In the genomic region with DNA sequence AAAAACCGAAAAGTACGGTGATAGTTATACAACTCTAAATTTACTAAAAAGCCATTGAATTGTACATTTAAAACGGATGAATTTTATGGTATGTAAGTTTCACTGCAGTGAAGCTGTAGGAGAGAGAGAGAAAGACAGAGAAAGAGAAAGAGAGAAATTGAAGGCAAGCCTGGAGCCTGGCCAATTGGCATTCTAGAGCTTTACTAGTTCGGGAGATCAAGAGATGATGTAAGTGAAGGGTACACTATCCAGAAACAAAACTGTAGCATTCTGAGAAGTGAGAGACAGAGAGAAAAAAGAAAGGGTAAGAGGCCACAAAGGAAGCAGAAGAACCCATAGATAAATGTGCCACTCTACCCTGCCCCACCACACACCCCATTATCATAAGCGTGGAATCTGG, we compare ENCODE assay signal across 25 cellular contexts.
"Had no signal": no experiment of that assay in that cellular context is flagged by ENCODE, and none has a peak within 500 bp of the region (broad histone marks: within the 10 kb centered on the region; RNA-seq: fewer than 3 reads in every experiment).

No MANE protein-coding gene starts in this region.

- ATAC-seq: esophagus mucosa; mucosa of descending colon; pancreas; stimulated activated effector memory CD8-positive, alpha-beta T cell treated with anti-CD3 and anti-CD28 coated beads, Interleukin-12 subunit alpha, Interleukin-12 subunit beta, amount 100 ng/mL, for 72 hours had no signal

- DNase-seq: caudate nucleus; cerebellar nuclear complex; effector CD8-positive, alpha-beta T cell; endodermal cell; hypothalamus; immature natural killer cell; mucosa of descending colon; naive B cell; occipital lobe; pancreas; retina; sigmoid colon; stimulated activated CD4-positive, alpha-beta T cell treated with anti-CD3 and anti-CD28 coated beads, Interleukin-2, amount 100 ng/mL, for 24 hours; stimulated activated CD4-positive, alpha-beta T cell treated with anti-CD3 and anti-CD28 coated beads, Interleukin-4, amount 100 ng/mL, for 24 hours; stimulated activated naive CD4-positive, alpha-beta T cell treated with Interleukin-2 at 50 U/mL for 16 hours; stomach; thyroid gland; trophoblast cell had no signal

- H3K36me3 Mint-ChIP-seq: immature natural killer cell; memory B cell; naive B cell; stimulated activated effector memory CD8-positive, alpha-beta T cell treated with anti-CD3 and anti-CD28 coated beads, Interleukin-12 subunit alpha, Interleukin-12 subunit beta, amount 100 ng/mL, for 72 hours had no signal

- H3K4me3 Mint-ChIP-seq: dendritic cell treated with granulocyte-macrophage colony-stimulating factor and Interleukin-4, amounts not matched to agents 40 ng/mL and 50 ng/mL, for 4 days; endodermal cell; immature natural killer cell; memory B cell; naive B cell; stimulated activated effector memory CD8-positive, alpha-beta T cell treated with anti-CD3 and anti-CD28 coated beads, Interleukin-12 subunit alpha, Interleukin-12 subunit beta, amount 100 ng/mL, for 72 hours had no signal

- FAIRE-seq: colon, frontal cortex, keratinocyte had no signal

- H3K9me3 Mint-ChIP-seq: immature natural killer cell had no signal

- H3K4me1 Mint-ChIP-seq: immature natural killer cell; memory B cell; naive B cell; stimulated activated effector memory CD8-positive, alpha-beta T cell treated with anti-CD3 and anti-CD28 coated beads, Interleukin-12 subunit alpha, Interleukin-12 subunit beta, amount 100 ng/mL, for 72 hours had no signal

- H3K27ac Mint-ChIP-seq: dendritic cell treated with granulocyte-macrophage colony-stimulating factor and Interleukin-4, amounts not matched to agents 40 ng/mL and 50 ng/mL, for 4 days; endodermal cell; immature natural killer cell; memory B cell; naive B cell; stimulated activated effector memory CD8-positive, alpha-beta T cell treated with anti-CD3 and anti-CD28 coated beads, Interleukin-12 subunit alpha, Interleukin-12 subunit beta, amount 100 ng/mL, for 72 hours had no signal

- H3K27me3 Mint-ChIP-seq: dendritic cell treated with granulocyte-macrophage colony-stimulating factor and Interleukin-4, amounts not matched to agents 40 ng/mL and 50 ng/mL, for 4 days; memory B cell; naive B cell had no signal
